Comparison of ENCODE assay signal across 15 cellular contexts in genomic region chr5:14429102-14429501, GRCh38.
A peak's percentile ranks its signal among the peaks of the same experiment; 100 is the strongest.
DNase-seq lines count a peak whose midpoint lies in the region; ATAC-seq, FAIRE-seq and TF ChIP-seq lines count a peak whose summit lies in the region.
"Had no signal": no experiment of that assay in that cellular context is flagged by ENCODE, and none has a peak within 500 bp of the region (broad histone marks: within the 10 kb centered on the region; RNA-seq: fewer than 3 reads in every experiment).

No MANE protein-coding gene starts in this region.

- no peaks in the 10 kb centered on the region for H3K36me3 ChIP-seq in hepatocyte (replicated peaks; ENCODE audit: insufficient read depth, low read depth)
- peaks cover 16% of the 10 kb centered on the region for H3K36me3 ChIP-seq in suprapubic skin
- no peaks in the 10 kb centered on the region for H3K36me3 ChIP-seq in effector memory CD4-positive, alpha-beta T cell (ENCODE audit: control insufficient read depth, insufficient read depth, low read length)

- H3K27ac ChIP-seq in hepatocyte (peak overlapping the region; percentile 59), suprapubic skin (peak overlapping the region; percentile 31)
- H3K27ac ChIP-seq in effector memory CD4-positive, alpha-beta T cell (ENCODE audit: insufficient read depth, low read length, poor library complexity, severe bottlenecking): no peak overlapping the region
- H3K27ac ChIP-seq: SK-N-MC had no signal

- ATAC-seq in HG03159 (IDR thresholded peaks at IDR 0.05; ENCODE audit: unreplicated experiment): no peak
- ATAC-seq: activated CD4-positive, CD25-positive, alpha-beta regulatory T cell treated with anti-CD3 and anti-CD28 coated beads, Interleukin-2, amount 50 U/mL, for 24 hours; activated naive CD8-positive, alpha-beta T cell treated with anti-CD3 and anti-CD28 coated beads, Interleukin-2, amount 50 U/mL, for 24 hours had no signal

- H2AFZ ChIP-seq in hepatocyte: no peak overlapping the region

- DNase-seq in NCI-H1105 treated with DMSO at 0.1 percent for 48 hours (lab: John Stamatoyannopoulos, UW) (peak; percentile 48), NCI-H1105 (lab: John Stamatoyannopoulos, UW) (no peak), cerebellar cortex (ENCODE audit: low spot score) (peak; percentile 90), hepatocyte (ENCODE audit: low spot score) (no peak), suprapubic skin (ENCODE audit: low spot score in 2 of 2) (no peak), urothelium cell line (ENCODE audit: low spot score) (no peak)
- no peak for DNase-seq in effector memory CD4-positive, alpha-beta T cell
- DNase-seq: 8988T; activated naive CD8-positive, alpha-beta T cell treated with anti-CD3 and anti-CD28 coated beads, Interleukin-2, amount 50 U/mL, for 24 hours; activated T-cell treated with anti-CD3 and anti-CD28 coated beads for 4 hours; Karpas-422; kidney had no signal

- TF ChIP-seq CTCF in hepatocyte (IDR thresholded peaks at IDR 0.05; ENCODE audit: poor library complexity) (no peak), suprapubic skin (IDR thresholded peaks at IDR 0.05) (no peak)

- no peak for TF ChIP-seq POLR2A in suprapubic skin (IDR thresholded peaks at IDR 0.05)

- no peaks in the 10 kb centered on the region for H3K9me3 ChIP-seq in hepatocyte (ENCODE audit: low read depth)
- H3K9me3 ChIP-seq in suprapubic skin: no peaks in the 10 kb centered on the region
- no peaks in the 10 kb centered on the region for H3K9me3 ChIP-seq in effector memory CD4-positive, alpha-beta T cell (ENCODE audit: control insufficient read depth, low read length)

- no peak overlapping the region for H3K4me2 ChIP-seq in hepatocyte

- 64% methylated on average over 5 of the region's 5 CpGs for WGBS in hepatocyte (ENCODE audit: low lambda C conversion rate, missing lambda C conversion rate)
- WGBS in suprapubic skin: 53% methylated on average over 5 of the region's 5 CpGs

- FAIRE-seq in urothelium cell line (lab: Jason Lieb, UNC): no peak
- FAIRE-seq: kidney had no signal

- H3K27me3 ChIP-seq in hepatocyte: no peaks in the 10 kb centered on the region
- no peaks in the 10 kb centered on the region for H3K27me3 ChIP-seq in suprapubic skin
- H3K27me3 ChIP-seq in effector memory CD4-positive, alpha-beta T cell (replicated peaks; ENCODE audit: control insufficient read depth, insufficient read depth, low read length, poor library complexity, severe bottlenecking): no peaks in the 10 kb centered on the region

- H3K4me1 ChIP-seq in hepatocyte (ENCODE audit: insufficient read depth) (peaks cover 33% of the 10 kb centered on the region), suprapubic skin (peaks cover 17% of the 10 kb centered on the region)
- H3K4me1 ChIP-seq in effector memory CD4-positive, alpha-beta T cell (ENCODE audit: control insufficient read depth, insufficient read depth, low read length, poor library complexity, severe bottlenecking): no peaks in the 10 kb centered on the region

- no peak for TF ChIP-seq EP300 in suprapubic skin (IDR thresholded peaks at IDR 0.05)

- H4K20me1 ChIP-seq in hepatocyte (ENCODE audit: insufficient read depth, poor library complexity, severe bottlenecking): no peaks in the 10 kb centered on the region

- H3K79me2 ChIP-seq in hepatocyte: peaks cover 4% of the 10 kb centered on the region

- H3K4me3 ChIP-seq in hepatocyte (no peak overlapping the region), suprapubic skin (no peak overlapping the region)
- no peak overlapping the region for H3K4me3 ChIP-seq in effector memory CD4-positive, alpha-beta T cell (ENCODE audit: insufficient read depth, low read depth, low read length, poor library complexity, severe bottlenecking)
- H3K4me3 ChIP-seq: SK-N-MC had no signal

- no peaks in the 10 kb centered on the region for H3K9me2 ChIP-seq in hepatocyte (replicated peaks; ENCODE audit: insufficient read depth)

Comparison
In these comparisons a context has a peak if more than half of its experiments do, and no peak if none do; other contexts are left out.
1. DNase-seq: peak in NCI-H1105 treated with DMSO at 0.1 percent for 48 hours (single experiment) and cerebellar cortex (single experiment); none in NCI-H1105 (single experiment), hepatocyte (single experiment), suprapubic skin (0 of 2), urothelium cell line (single experiment) and effector memory CD4-positive, alpha-beta T cell (0 of 3).